9 cellular contexts compared by ENCODE assay signal in the genomic region with DNA sequence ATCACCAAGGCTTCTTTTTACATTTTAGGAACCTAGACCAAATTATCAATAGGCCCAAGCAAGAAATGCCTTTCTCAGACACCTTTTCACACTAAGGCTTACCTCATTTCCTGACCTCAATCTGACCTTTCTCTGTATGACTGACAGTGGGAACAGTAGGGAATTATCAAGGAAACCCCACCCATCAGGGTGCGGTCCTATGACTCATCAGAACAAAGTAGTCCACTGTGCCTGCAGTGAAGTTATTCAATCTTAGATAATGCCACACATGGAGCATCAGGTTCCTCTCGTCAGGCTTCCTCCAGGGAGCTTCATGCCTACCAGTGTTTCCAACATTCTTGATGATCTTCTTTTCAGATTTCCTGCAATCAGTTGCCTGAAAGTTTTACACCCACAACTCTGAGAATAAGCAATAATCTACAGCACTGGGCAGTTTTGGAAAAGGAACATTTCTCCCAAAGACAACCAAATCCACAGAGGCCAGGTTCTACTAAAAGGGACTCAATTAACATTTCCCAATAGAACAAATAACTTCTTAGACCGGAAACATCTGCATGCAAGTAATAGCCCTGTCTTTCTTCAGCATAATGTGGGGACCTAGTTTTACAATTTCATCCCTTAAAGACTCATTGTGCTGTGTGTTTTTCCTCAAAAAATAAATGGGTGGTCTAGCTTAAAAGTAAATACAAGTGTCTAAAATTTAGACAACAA. TPM values are rescaled to one million over a fixed set of nuclear protein-coding genes. Genes with fewer than 3 reads are reported as not detected.
DNase-seq lines count a peak whose midpoint lies in the region; ATAC-seq and TF ChIP-seq lines count a peak whose summit lies in the region.
"Had no signal": no experiment of that assay in that cellular context is flagged by ENCODE, and none has a peak within 500 bp of the region (broad histone marks: within the 10 kb centered on the region; RNA-seq: fewer than 3 reads in every experiment).

No MANE protein-coding gene starts in this region.

- no peaks in the 10 kb centered on the region for H3K27me3 ChIP-seq in Karpas-422 (ENCODE audit: low read length)
- H3K27me3 ChIP-seq: neutrophil had no signal

- H4K20me1 ChIP-seq in Karpas-422 (ENCODE audit: insufficient read depth, low read depth, low read length): no peaks in the 10 kb centered on the region

- H3K4me3 ChIP-seq in fibroblast of mammary gland (ENCODE audit: control insufficient read depth, low read depth, low read length) (no peak overlapping the region), Karpas-422 (ENCODE audit: low read length) (no peak overlapping the region)

- H3K4me2 ChIP-seq in Karpas-422 (ENCODE audit: low read depth, low read length, poor library complexity, severe bottlenecking): no peak overlapping the region

- no peak overlapping the region for H3K9ac ChIP-seq in Karpas-422 (ENCODE audit: low read length)

- no peak overlapping the region for H3K27ac ChIP-seq in Karpas-422 (ENCODE audit: low read length)
- H3K27ac ChIP-seq: neutrophil had no signal

- DNase-seq in SIG-M5 treated with dmso at 0.1 percent for 504 hours (lab: John Stamatoyannopoulos, UW; ENCODE audit: unreplicated experiment) (peak; percentile 41), SIG-M5 (lab: John Stamatoyannopoulos, UW) (no peak), NCI-H460 (ENCODE audit: extremely low read depth, low read depth) (peak; percentile 91), fibroblast of mammary gland (ENCODE audit: low read depth) (peak; percentile 51), Karpas-422 (no peak), SHP77 (lab: John Stamatoyannopoulos, UW) (no peak), SHP77 treated with DMSO at 0.1 percent for 48 hours (lab: John Stamatoyannopoulos, UW) (no peak)

- H3K79me2 ChIP-seq in Karpas-422 (ENCODE audit: low read length): no peaks in the 10 kb centered on the region

- no peaks in the 10 kb centered on the region for H3K9me2 ChIP-seq in Karpas-422 (replicated peaks; ENCODE audit: insufficient read depth, low read length)

- no peak for TF ChIP-seq CTCF in fibroblast of mammary gland (conservative IDR thresholded peaks at IDR 0.05; ENCODE audit: control insufficient read depth, insufficient read depth, low read depth, low read length)

- H3K9me3 ChIP-seq in Karpas-422 (ENCODE audit: low read length): no peaks in the 10 kb centered on the region
- H3K9me3 ChIP-seq: neutrophil had no signal

- H3K4me1 ChIP-seq in Karpas-422 (ENCODE audit: low read length): no peaks in the 10 kb centered on the region

- H2AFZ ChIP-seq in Karpas-422 (ENCODE audit: low read length): no peak overlapping the region

- peak; percentile 97 for ATAC-seq in HG02610 (IDR thresholded peaks at IDR 0.05; ENCODE audit: unreplicated experiment)

- no peaks in the 10 kb centered on the region for H3K36me3 ChIP-seq in Karpas-422 (ENCODE audit: insufficient read depth, low read length)
- H3K36me3 ChIP-seq: neutrophil had no signal

RNA-seq across cellular contexts. Expression of a gene that starts 35.9 kb away (rescaled TPM):
- total RNA-seq in NCI-H460 (2014; rRNA removed; shearing (Covaris generic)): 9.0 and 10.8 TPM in 2 replicates
- polyA plus RNA-seq in NCI-H460 (2014; cell fraction: nucleus; rRNA removed): 3.9 and 6.4 TPM in 2 replicates
- 3.2 and 5.0 TPM in 2 replicates for total RNA-seq in Karpas-422 (2014; rRNA removed; shearing (Covaris generic); ENCODE audit: low replicate concordance)

Comparison
In these comparisons a context has a peak if more than half of its experiments do, and no peak if none do; other contexts are left out.
1. DNase-seq: peak in SIG-M5 treated with dmso at 0.1 percent for 504 hours (single experiment), NCI-H460 (single experiment) and fibroblast of mammary gland (single experiment); none in SIG-M5 (single experiment), Karpas-422 (single experiment), SHP77 (0 of 2) and SHP77 treated with DMSO at 0.1 percent for 48 hours (single experiment).